In genomic region chr7:151688236-151688780, GRCh38 we compare ENCODE assay signal across 12 cellular contexts.
A peak's percentile ranks its signal among the peaks of the same experiment; 100 is the strongest.
DNase-seq lines count a peak whose midpoint lies in the region; ATAC-seq, FAIRE-seq and TF ChIP-seq lines count a peak whose summit lies in the region.
"Had no signal": no experiment of that assay in that cellular context is flagged by ENCODE, and none has a peak within 500 bp of the region (broad histone marks: within the 10 kb centered on the region; RNA-seq: fewer than 3 reads in every experiment).

No MANE protein-coding gene starts in this region.

- no peaks in the 10 kb centered on the region for H3K36me3 ChIP-seq in PC-3 (ENCODE audit: low read depth, low read length)
- H3K36me3 ChIP-seq in CD8-positive, alpha-beta T cell (ENCODE audit: insufficient read depth, low read length) = no peaks in the 10 kb centered on the region

- TF ChIP-seq CTCF in A549 (IDR thresholded peaks at IDR 0.05) (no peak), PC-3 (conservative IDR thresholded peaks at IDR 0.05; ENCODE audit: low read depth, low read length) (no peak), epithelial cell of proximal tubule (conservative IDR thresholded peaks at IDR 0.05; ENCODE audit: low read depth, low read length) (peak; percentile 18), osteocyte (IDR thresholded peaks at IDR 0.05) (no peak), GM10266 (IDR thresholded peaks at IDR 0.05; ENCODE audit: control insufficient read depth, insufficient read depth, low read depth, missing control alignments) (no peak)
- no peak for TF ChIP-seq CTCF in CD8-positive, alpha-beta T cell (IDR thresholded peaks at IDR 0.05)

- H3K9me3 Mint-ChIP-seq in osteocyte (ENCODE audit: unreplicated experiment) = no peaks in the 10 kb centered on the region
- no peaks in the 10 kb centered on the region for H3K9me3 Mint-ChIP-seq in CD8-positive, alpha-beta T cell

- H3K79me2 ChIP-seq in PC-3 (ENCODE audit: low read length) = no peaks in the 10 kb centered on the region

- no peaks in the 10 kb centered on the region for H3K9me2 ChIP-seq in PC-3 (replicated peaks; ENCODE audit: low read length)

- peaks cover 55% of the 10 kb centered on the region for H3K4me1 ChIP-seq in A549
- peaks cover 28% of the 10 kb centered on the region for H3K4me1 ChIP-seq in PC-3 (ENCODE audit: insufficient read depth, low read length)
- H3K4me1 ChIP-seq in CD8-positive, alpha-beta T cell (ENCODE audit: insufficient read depth, low read length) = no peaks in the 10 kb centered on the region

- H3F3A ChIP-seq in PC-3 (ENCODE audit: low read length, unreplicated experiment) = no peaks in the 10 kb centered on the region

- H3K27me3 ChIP-seq in PC-3 (ENCODE audit: low read length) = no peaks in the 10 kb centered on the region
- no peaks in the 10 kb centered on the region for H3K27me3 ChIP-seq in CD8-positive, alpha-beta T cell (ENCODE audit: insufficient read depth, low read length)

- H3K4me2 ChIP-seq in A549 (peak overlapping the region; percentile 74), PC-3 (ENCODE audit: low read length) (peak overlapping the region; percentile 67)

- no peak overlapping the region for H3K4me3 Mint-ChIP-seq in osteocyte (ENCODE audit: unreplicated experiment)
- H3K4me3 Mint-ChIP-seq in CD8-positive, alpha-beta T cell = no peak overlapping the region
- H3K4me3 Mint-ChIP-seq: T-helper 17 cell had no signal

- DNase-seq in A549 (ENCODE audit: low read depth in 1 of 2, low spot score in 1 of 2) (no peak), PC-3 (no peak), epithelial cell of proximal tubule (ENCODE audit: low read depth) (no peak), osteocyte (ENCODE audit: extremely low spot score, unreplicated experiment) (no peak), superior temporal gyrus (ENCODE audit: extremely low spot score) (no peak), GM10266 (ENCODE audit: extremely low spot score) (no peak)
- DNase-seq in CD8-positive, alpha-beta T cell = no peak
- no peak for DNase-seq in activated CD4-positive, CD25-positive, alpha-beta regulatory T cell (lab: John Stamatoyannopoulos, UW)
- DNase-seq: activated CD4-positive, alpha-beta T cell treated with anti-CD3 and anti-CD28 coated beads, Interleukin-2, amount 50 U/mL, for 4 hours; activated effector memory CD4-positive, alpha-beta T cell treated with anti-CD3 and anti-CD28 coated beads, Interleukin-2, amount 50 U/mL, for 16 hours; cerebellar nuclear complex; T-helper 17 cell had no signal

- no peaks in the 10 kb centered on the region for H3K36me3 Mint-ChIP-seq in osteocyte (ENCODE audit: unreplicated experiment)
- H3K36me3 Mint-ChIP-seq in CD8-positive, alpha-beta T cell = no peaks in the 10 kb centered on the region

- BruUV-seq in PC-3 (replicated peaks; lab: Mats Ljungman, UMichigan) = no TSS peak

- no peak for TF ChIP-seq EP300 in A549 (IDR thresholded peaks at IDR 0.05)

- TF ChIP-seq RAD21 in A549 (conservative IDR thresholded peaks at IDR 0.05 in 1 of 2, IDR thresholded peaks at IDR 0.05 in 1 of 2) = no peak

- ATAC-seq in A549 = no peak
- no peak for ATAC-seq in PC-3
- ATAC-seq in CD8-positive, alpha-beta T cell = no peak
- ATAC-seq: T-helper 17 cell had no signal

- H3K4me3 ChIP-seq in A549 = no peak overlapping the region
- H3K4me3 ChIP-seq in PC-3 (ENCODE audit: low read length) = no peak overlapping the region
- no peak overlapping the region for H3K4me3 ChIP-seq in epithelial cell of proximal tubule (ENCODE audit: low read depth, low read length)
- H3K4me3 ChIP-seq in CD8-positive, alpha-beta T cell (ENCODE audit: low read depth, low read length) = no peak overlapping the region

- CTCF ChIA-PET in A549 (lab: Yijun Ruan, JAX) = interaction anchor here (1.1 to 2.9 kb wide), 5 partner anchors 9 to 62 kb away, joined by 3 to 17 read pairs (median 9); no protein-coding TSS in a partner anchor
- CTCF ChIA-PET in PC-3 (lab: Charles Lee) = no interaction called here
- CTCF ChIA-PET in CD8-positive, alpha-beta T cell (lab: Charles Lee) = no interaction called here

- H2AFZ ChIP-seq in PC-3 (ENCODE audit: low read length) = 0 out of 2 replicates have a peak overlapping the region, but pooled peaks have one; percentile 60

- intact Hi-C loops in PC-3 (cut with micrococcal nuclease) = no loop called here
- intact Hi-C loops in CD8-positive, alpha-beta T cell (cut with DNase I, micrococcal nuclease) = no loop called here

- H3K9me3 ChIP-seq in A549 = no peaks in the 10 kb centered on the region
- no peaks in the 10 kb centered on the region for H3K9me3 ChIP-seq in PC-3 (ENCODE audit: low read length)
- no peaks in the 10 kb centered on the region for H3K9me3 ChIP-seq in CD8-positive, alpha-beta T cell (ENCODE audit: low read length)

- peak overlapping the region; percentile 75 for H3K27ac Mint-ChIP-seq in osteocyte (ENCODE audit: unreplicated experiment)
- no peak overlapping the region for H3K27ac Mint-ChIP-seq in CD8-positive, alpha-beta T cell
- H3K27ac Mint-ChIP-seq: T-helper 17 cell had no signal

- H3K9ac ChIP-seq in PC-3 (ENCODE audit: low read length) = peak overlapping the region; percentile 44; the same call in 1 of the 2 replicates

- FAIRE-seq in A549 (lab: Jason Lieb, UNC) = no peak

- peaks cover 37% of the 10 kb centered on the region for H3K4me1 Mint-ChIP-seq in osteocyte (ENCODE audit: unreplicated experiment)
- peaks cover 4% of the 10 kb centered on the region for H3K4me1 Mint-ChIP-seq in CD8-positive, alpha-beta T cell (ENCODE audit: low read depth)

- POLR2A ChIA-PET in A549 (lab: Yijun Ruan, JAX) = no interaction called here
- POLR2A ChIA-PET in PC-3 (lab: Charles Lee; ENCODE audit: unreplicated experiment) = interaction anchor here (1.0 kb wide), 1 partner anchor 55 kb away, joined by 13 read pairs; no protein-coding TSS in a partner anchor
- POLR2A ChIA-PET in CD8-positive, alpha-beta T cell (lab: Charles Lee) = no interaction called here

- WGBS in A549 (ENCODE audit: missing lambda C conversion rate) = 93% methylated on average over 19 of the region's 19 CpGs

- peak overlapping the region; percentile 82 to 93 for H3K27ac ChIP-seq in A549
- peak overlapping the region; percentile 85 for H3K27ac ChIP-seq in PC-3 (ENCODE audit: low read length)
- no peak overlapping the region for H3K27ac ChIP-seq in CD8-positive, alpha-beta T cell (ENCODE audit: low read depth, low read length)

- H3K27me3 Mint-ChIP-seq in osteocyte (ENCODE audit: unreplicated experiment) = no peaks in the 10 kb centered on the region
- H3K27me3 Mint-ChIP-seq in CD8-positive, alpha-beta T cell (ENCODE audit: low read depth) = no peaks in the 10 kb centered on the region
- H3K27me3 Mint-ChIP-seq: T-helper 17 cell had no signal

- H4K20me1 ChIP-seq in PC-3 (ENCODE audit: low read length) = no peaks in the 10 kb centered on the region

- no peak for TF ChIP-seq POLR2A in A549 (IDR thresholded peaks at IDR 0.05; ENCODE audit: low read length)

TF ChIP-seq in A549, 52 proteins besides CTCF, POLR2A, EP300 and RAD21:
- TF ChIP-seq MAZ (IDR thresholded peaks at IDR 0.05; ENCODE audit: borderline replicate concordance, low read depth, low read length) (no peak), HOXB13 (CRISPR knock-in tag; IDR thresholded peaks at IDR 0.05; ENCODE audit: low read depth) (no peak), ZFP36 (IDR thresholded peaks at IDR 0.05; ENCODE audit: borderline replicate concordance, partially characterized antibody) (no peak), TFCP2L1 (CRISPR knock-in tag; IDR thresholded peaks at IDR 0.05) (no peak)
